19 cellular contexts compared by ENCODE assay signal in genomic region chr12:117742721-117743120, GRCh38.
A peak's percentile ranks its signal among the peaks of the same experiment; 100 is the strongest.
DNase-seq lines count a peak whose midpoint lies in the region; ATAC-seq and TF ChIP-seq lines count a peak whose summit lies in the region.
"Had no signal": no experiment of that assay in that cellular context is flagged by ENCODE, and none has a peak within 500 bp of the region (broad histone marks: within the 10 kb centered on the region; RNA-seq: fewer than 3 reads in every experiment).

No MANE protein-coding gene starts in this region.

- ATAC-seq in left lobe of liver (no peak), GM21717 (IDR thresholded peaks at IDR 0.05; ENCODE audit: unreplicated experiment) (no peak)
- ATAC-seq: A549, GM12878, GM23338 had no signal

- DNase-seq in AG10803 (ENCODE audit: low read depth), result peak; percentile 27
- DNase-seq in EH (ENCODE audit: low read depth), result peak; percentile 11
- DNase-seq in RPMI7951 (ENCODE audit: low read depth), result peak; percentile 65
- DNase-seq in NK-92 (lab: John Stamatoyannopoulos, UW; ENCODE audit: unreplicated experiment), result no peak
- DNase-seq in left lobe of liver (ENCODE audit: low spot score), result no peak
- DNase-seq: 8988T; ACHN; C1 segment of cervical spinal cord; Caco-2; CD4-positive, alpha-beta memory T cell; DMS 273 treated with DMSO at 0.1 percent for 48 hours; DMS79; GDM1; HFFc6 had no signal

- no peak overlapping the region for H3K4me3 ChIP-seq in AG10803 (ENCODE audit: low read length)
- H3K4me3 ChIP-seq: A549, GM12878, GM23338, HAP-1 had no signal

- no peak for TF ChIP-seq CTCF in AG10803 (conservative IDR thresholded peaks at IDR 0.05; ENCODE audit: low read length)

Comparison
In these comparisons a context has a peak if more than half of its experiments do, and no peak if none do; other contexts are left out.
1. DNase-seq: peak in AG10803 (single experiment), EH (single experiment) and RPMI7951 (single experiment); none in NK-92 (single experiment) and left lobe of liver (single experiment).